12 cellular contexts compared by ENCODE assay signal in genomic region chr1:183912265-183912886, GRCh38.
DNase-seq lines count a peak whose midpoint lies in the region; ATAC-seq, FAIRE-seq and TF ChIP-seq lines count a peak whose summit lies in the region.
"Had no signal": no experiment of that assay in that cellular context is flagged by ENCODE, and none has a peak within 500 bp of the region (broad histone marks: within the 10 kb centered on the region; RNA-seq: fewer than 3 reads in every experiment).

No MANE protein-coding gene starts in this region.

- TF ChIP-seq EP300 in HepG2 (IDR thresholded peaks at IDR 0.05; ENCODE audit: low read depth in 2 of 2, low read length in 2 of 2), result no peak
- TF ChIP-seq EP300 in HepG2 (CRISPR knock-in tag; IDR thresholded peaks at IDR 0.05; ENCODE audit: borderline replicate concordance), result no peak

- BruUV-seq in HepG2 (replicated peaks; lab: Mats Ljungman, UMichigan), result no TSS peak

- POLR2A ChIA-PET in HepG2 (lab: Yijun Ruan, JAX), result no interaction called here

- intact Hi-C loops in body of pancreas (cut with DNase I) (no loop called here), HepG2 (cut with micrococcal nuclease; ENCODE audit: unreplicated experiment) (no loop called here)

- no peaks in the 10 kb centered on the region for H3K27me3 ChIP-seq in body of pancreas
- H3K27me3 ChIP-seq in HAP-1 (ENCODE audit: low read depth), result no peaks in the 10 kb centered on the region
- no peaks in the 10 kb centered on the region for H3K27me3 ChIP-seq in HepG2 (ENCODE audit: control insufficient read depth in 1 of 2, insufficient read depth in 2 of 2, low read length in 2 of 2)

- DNase-seq in germinal center (ENCODE audit: low spot score), result peak; percentile 32
- no peak for DNase-seq in body of pancreas
- no peak for DNase-seq in HAP-1 (ENCODE audit: low spot score in 2 of 2)
- DNase-seq in HepG2 (ENCODE audit: low spot score), result no peak
- DNase-seq in hepatic stellate cell (ENCODE audit: low spot score), result no peak
- DNase-seq: activated effector memory CD4-positive, alpha-beta T cell treated with Interleukin-2 at 50 U/mL for 16 hours; NCI-H1048 had no signal

- no peak for TF ChIP-seq CTCF in body of pancreas (IDR thresholded peaks at IDR 0.05)
- TF ChIP-seq CTCF in HepG2 (CRISPR knock-in tag; IDR thresholded peaks at IDR 0.05), result no peak

- CTCF ChIA-PET in HepG2 (lab: Yijun Ruan, JAX; ENCODE audit: low intra/inter-chr PET ratio, low total read pairs), result no interaction called here

- FAIRE-seq in HepG2 (lab: Jason Lieb, UNC), result no peak

- WGBS in body of pancreas, 2 donors, result 81 to 83% methylated on average over 5 of the region's 5 CpGs
- WGBS in HepG2 (ENCODE audit: low lambda C conversion rate), result 97% methylated on average over 5 of the region's 5 CpGs

- TF ChIP-seq POLR2A in body of pancreas (IDR thresholded peaks at IDR 0.05), result no peak
- TF ChIP-seq POLR2A in HepG2 (IDR thresholded peaks at IDR 0.05; ENCODE audit: insufficient read depth in 1 of 2, low read depth in 2 of 2, low read length in 2 of 2), result no peak

- ATAC-seq in GM18867 (IDR thresholded peaks at IDR 0.05; ENCODE audit: unreplicated experiment), result peak; percentile 61
- peak; percentile 67 for ATAC-seq in GM21723 (IDR thresholded peaks at IDR 0.05; ENCODE audit: unreplicated experiment)
- peak; percentile 68 for ATAC-seq in HG03378 (IDR thresholded peaks at IDR 0.05; ENCODE audit: unreplicated experiment)
- no peak for ATAC-seq in body of pancreas
- ATAC-seq in HepG2, result no peak
- ATAC-seq: HCT116 had no signal

- H3K4me3 ChIP-seq in body of pancreas, result no peak overlapping the region
- no peak overlapping the region for H3K4me3 ChIP-seq in HAP-1
- no peak overlapping the region for H3K4me3 ChIP-seq in HepG2 (replicated peaks in 1 of 3; ENCODE audit: insufficient read depth in 1 of 3, low read depth in 2 of 3, low read length in 3 of 3)

- in situ Hi-C loops in HAP-1 (cut with MboI; ENCODE audit: low sequenced_read_pairs), result loop anchor here (10.0 kb wide), 1 partner anchor 268 kb away; no protein-coding TSS in a partner anchor
- in situ Hi-C loops in HepG2 (cut with HindIII; ENCODE audit: extremely low pct_ligation_motif_present, low pct_unique_long_range_greater_than_20kb), result loop anchor here (5.0 kb wide), 1 partner anchor 255 kb away; no protein-coding TSS in a partner anchor

- no peak overlapping the region for H2AFZ ChIP-seq in HepG2 (ENCODE audit: low read length)

- no peak overlapping the region for H3K27ac ChIP-seq in body of pancreas
- no peak overlapping the region for H3K27ac ChIP-seq in HepG2 (ENCODE audit: extremely low read length, insufficient read depth, low read length)
- H3K27ac ChIP-seq: VCaP had no signal

- H3K36me3 ChIP-seq in body of pancreas (replicated peaks in 1 of 2; ENCODE audit: insufficient read depth in 1 of 2, low read depth in 2 of 2) (peaks cover 0 to 1% of the 10 kb centered on the region in 2 donors), HAP-1 (replicated peaks) (no peaks in the 10 kb centered on the region), HepG2 (replicated peaks in 1 of 2; ENCODE audit: control insufficient read depth in 1 of 2, insufficient read depth in 2 of 2, low read length in 2 of 2) (peaks cover 11 to 16% of the 10 kb centered on the region in 2 experiments; a peak in 4 of 5 replicates)

- H3K4me2 ChIP-seq in HepG2 (ENCODE audit: low read depth, low read length), result no peak overlapping the region

- H3K9me3 ChIP-seq in body of pancreas (no peaks in the 10 kb centered on the region), HAP-1 (no peaks in the 10 kb centered on the region), HepG2 (ENCODE audit: low read length) (no peaks in the 10 kb centered on the region)

- no peaks in the 10 kb centered on the region for H4K20me1 ChIP-seq in HepG2 (ENCODE audit: insufficient read depth, low read length)

- H3K9ac ChIP-seq in HepG2 (ENCODE audit: insufficient read depth, low read depth, low read length), result no peak overlapping the region

- H3K79me2 ChIP-seq in HepG2 (ENCODE audit: insufficient read depth, low read length), result no peaks in the 10 kb centered on the region

- no peak for TF ChIP-seq RAD21 in HepG2 (CRISPR knock-in tag; IDR thresholded peaks at IDR 0.05)

- peaks cover 7% of the 10 kb centered on the region for H3K4me1 ChIP-seq in body of pancreas
- H3K4me1 ChIP-seq in HAP-1, result no peaks in the 10 kb centered on the region
- peaks cover 4% of the 10 kb centered on the region; the same call in 1 of the 2 replicates for H3K4me1 ChIP-seq in HepG2 (ENCODE audit: insufficient read depth, low read length)

TF ChIP-seq in HepG2, 621 proteins besides CTCF, POLR2A, EP300 and RAD21 (continues in another document):
- TF ChIP-seq TOE1 (CRISPR knock-in tag; IDR thresholded peaks at IDR 0.05) (no peak), NFIB (CRISPR knock-in tag; IDR thresholded peaks at IDR 0.05; ENCODE audit: borderline replicate concordance) (no peak), ZNF329 (CRISPR knock-in tag; IDR thresholded peaks at IDR 0.05; ENCODE audit: low read depth) (no peak), ZKSCAN5 (CRISPR knock-in tag; IDR thresholded peaks at IDR 0.05) (no peak), ZNF543 (CRISPR knock-in tag; IDR thresholded peaks at IDR 0.05) (no peak), CERS6 (CRISPR knock-in tag; IDR thresholded peaks at IDR 0.05) (no peak), CEBPZ (IDR thresholded peaks at IDR 0.05; ENCODE audit: low read length) (no peak), RARA (CRISPR knock-in tag; IDR thresholded peaks at IDR 0.05) (no peak), RFX5 (IDR thresholded peaks at IDR 0.05; ENCODE audit: low read depth, low read length) (no peak)
- TF ChIP-seq, protein P1, sequence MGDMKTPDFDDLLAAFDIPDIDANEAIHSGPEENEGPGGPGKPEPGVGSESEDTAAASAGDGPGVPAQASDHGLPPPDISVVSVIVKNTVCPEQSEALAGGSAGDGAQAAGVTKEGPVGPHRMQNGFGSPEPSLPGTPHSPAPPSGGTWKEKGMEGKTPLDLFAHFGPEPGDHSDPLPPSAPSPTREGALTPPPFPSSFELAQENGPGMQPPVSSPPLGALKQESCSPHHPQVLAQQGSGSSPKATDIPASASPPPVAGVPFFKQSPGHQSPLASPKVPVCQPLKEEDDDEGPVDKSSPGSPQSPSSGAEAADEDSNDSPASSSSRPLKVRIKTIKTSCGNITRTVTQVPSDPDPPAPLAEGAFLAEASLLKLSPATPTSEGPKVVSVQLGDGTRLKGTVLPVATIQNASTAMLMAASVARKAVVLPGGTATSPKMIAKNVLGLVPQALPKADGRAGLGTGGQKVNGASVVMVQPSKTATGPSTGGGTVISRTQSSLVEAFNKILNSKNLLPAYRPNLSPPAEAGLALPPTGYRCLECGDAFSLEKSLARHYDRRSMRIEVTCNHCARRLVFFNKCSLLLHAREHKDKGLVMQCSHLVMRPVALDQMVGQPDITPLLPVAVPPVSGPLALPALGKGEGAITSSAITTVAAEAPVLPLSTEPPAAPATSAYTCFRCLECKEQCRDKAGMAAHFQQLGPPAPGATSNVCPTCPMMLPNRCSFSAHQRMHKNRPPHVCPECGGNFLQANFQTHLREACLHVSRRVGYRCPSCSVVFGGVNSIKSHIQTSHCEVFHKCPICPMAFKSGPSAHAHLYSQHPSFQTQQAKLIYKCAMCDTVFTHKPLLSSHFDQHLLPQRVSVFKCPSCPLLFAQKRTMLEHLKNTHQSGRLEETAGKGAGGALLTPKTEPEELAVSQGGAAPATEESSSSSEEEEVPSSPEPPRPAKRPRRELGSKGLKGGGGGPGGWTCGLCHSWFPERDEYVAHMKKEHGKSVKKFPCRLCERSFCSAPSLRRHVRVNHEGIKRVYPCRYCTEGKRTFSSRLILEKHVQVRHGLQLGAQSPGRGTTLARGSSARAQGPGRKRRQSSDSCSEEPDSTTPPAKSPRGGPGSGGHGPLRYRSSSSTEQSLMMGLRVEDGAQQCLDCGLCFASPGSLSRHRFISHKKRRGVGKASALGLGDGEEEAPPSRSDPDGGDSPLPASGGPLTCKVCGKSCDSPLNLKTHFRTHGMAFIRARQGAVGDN (CRISPR knock-in tag; IDR thresholded peaks at IDR 0.05), result no peak
- TF ChIP-seq, protein P2, sequence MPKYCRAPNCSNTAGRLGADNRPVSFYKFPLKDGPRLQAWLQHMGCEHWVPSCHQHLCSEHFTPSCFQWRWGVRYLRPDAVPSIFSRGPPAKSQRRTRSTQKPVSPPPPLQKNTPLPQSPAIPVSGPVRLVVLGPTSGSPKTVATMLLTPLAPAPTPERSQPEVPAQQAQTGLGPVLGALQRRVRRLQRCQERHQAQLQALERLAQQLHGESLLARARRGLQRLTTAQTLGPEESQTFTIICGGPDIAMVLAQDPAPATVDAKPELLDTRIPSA (CRISPR knock-in tag; IDR thresholded peaks at IDR 0.05; ENCODE audit: borderline replicate concordance), result no peak

Comparison
In these comparisons a context has a peak if more than half of its experiments do, and no peak if none do; other contexts are left out.
1. ATAC-seq: peak in GM18867 (single experiment), GM21723 (single experiment) and HG03378 (single experiment); none in body of pancreas (single experiment) and HepG2 (single experiment).